In genomic region chr6:13256614-13257013, GRCh38 we compare ENCODE assay signal across 1 cellular context.
TF ChIP-seq lines count a peak whose summit lies in the region.

No MANE protein-coding gene starts in this region.

TF ChIP-seq in K562, 482 proteins besides CTCF, POLR2A, EP300 and RAD21 (continued from another document):
- TF ChIP-seq NELFE (IDR thresholded peaks at IDR 0.05; ENCODE audit: insufficient read depth, insufficient read length) (no peak), U2AF1 (optimal IDR thresholded peaks at IDR 0.05; ENCODE audit: low read depth, low read length) (no peak), XRCC5 (IDR thresholded peaks at IDR 0.05; ENCODE audit: low read depth, low read length) (no peak), SETDB1 (IDR thresholded peaks at IDR 0.05; ENCODE audit: low read length) (no peak), ZNF780A (CRISPR knock-in tag; IDR thresholded peaks at IDR 0.05) (no peak), HBP1 (CRISPR knock-in tag; IDR thresholded peaks at IDR 0.05) (no peak), SMAD2 (IDR thresholded peaks at IDR 0.05; ENCODE audit: low read depth, low read length) (no peak), GABPA (tag; conservative IDR thresholded peaks at IDR 0.05; ENCODE audit: low read depth) (no peak), RAD51 (IDR thresholded peaks at IDR 0.05; ENCODE audit: borderline replicate concordance, low read depth) (no peak), ZNF3 (CRISPR knock-in tag; IDR thresholded peaks at IDR 0.05) (no peak), HNRNPL (IDR thresholded peaks at IDR 0.05; ENCODE audit: low read depth, low read length) (no peak), ZNF511 (CRISPR knock-in tag; IDR thresholded peaks at IDR 0.05) (no peak), ATF7 (IDR thresholded peaks at IDR 0.05) (peak; percentile 58), NUFIP1 (IDR thresholded peaks at IDR 0.05; ENCODE audit: partially characterized antibody) (no peak), EWSR1 (IDR thresholded peaks at IDR 0.05; ENCODE audit: borderline replicate concordance, low read depth, partially characterized antibody) (no peak), THRA (IDR thresholded peaks at IDR 0.05) (no peak), CEBPG (CRISPR knock-in tag; IDR thresholded peaks at IDR 0.05) (peak; percentile 88), CEBPG (tag; conservative IDR thresholded peaks at IDR 0.05 in 1 of 2, IDR thresholded peaks at IDR 0.05 in 1 of 2) (peak; percentile 96 to 97), ZBTB49 (CRISPR knock-in tag; IDR thresholded peaks at IDR 0.05; ENCODE audit: borderline replicate concordance) (no peak), DLX4 (CRISPR knock-in tag; IDR thresholded peaks at IDR 0.05) (no peak), KDM4B (IDR thresholded peaks at IDR 0.05; ENCODE audit: borderline replicate concordance in 2 of 2, low read depth in 1 of 2) (no peak), ZBTB17 (CRISPR knock-in tag; IDR thresholded peaks at IDR 0.05) (no peak), NR2C2 (CRISPR knock-in tag; IDR thresholded peaks at IDR 0.05) (no peak), NR2C2 (tag; IDR thresholded peaks at IDR 0.05) (peak; percentile 91), CLOCK (CRISPR knock-in tag; IDR thresholded peaks at IDR 0.05; ENCODE audit: borderline replicate concordance) (no peak), FOXJ3 (CRISPR knock-in tag; IDR thresholded peaks at IDR 0.05) (no peak), RBM25 (IDR thresholded peaks at IDR 0.05; ENCODE audit: low read depth, low read length, severe bottlenecking) (no peak), HMG20A (CRISPR knock-in tag; conservative IDR thresholded peaks at IDR 0.05) (no peak), MAFF (IDR thresholded peaks at IDR 0.05; ENCODE audit: low read length) (no peak), NR2C1 (IDR thresholded peaks at IDR 0.05) (peak; percentile 78; the same call in 1 of the 2 replicates), NR2C1 (tag; IDR thresholded peaks at IDR 0.05) (peak; percentile 90), ZNF197 (CRISPR knock-in tag; IDR thresholded peaks at IDR 0.05; ENCODE audit: low read depth) (no peak), FOXO4 (CRISPR knock-in tag; IDR thresholded peaks at IDR 0.05) (no peak), RBM15 (IDR thresholded peaks at IDR 0.05; ENCODE audit: insufficient read depth, low read length) (no peak), SAFB (IDR thresholded peaks at IDR 0.05; ENCODE audit: borderline replicate concordance, low read depth, low read length) (no peak), MXD1 (CRISPR knock-in tag; IDR thresholded peaks at IDR 0.05; ENCODE audit: borderline replicate concordance, poor library complexity, severe bottlenecking) (no peak), ZBTB33 (CRISPR knock-in tag; IDR thresholded peaks at IDR 0.05) (no peak), POLR2H (tag; IDR thresholded peaks at IDR 0.05; ENCODE audit: low read depth) (no peak)
TF ChIP-seq in K562: peak in this region for 31.
